Comparison of ENCODE assay signal across 10 cellular contexts in the genomic region with DNA sequence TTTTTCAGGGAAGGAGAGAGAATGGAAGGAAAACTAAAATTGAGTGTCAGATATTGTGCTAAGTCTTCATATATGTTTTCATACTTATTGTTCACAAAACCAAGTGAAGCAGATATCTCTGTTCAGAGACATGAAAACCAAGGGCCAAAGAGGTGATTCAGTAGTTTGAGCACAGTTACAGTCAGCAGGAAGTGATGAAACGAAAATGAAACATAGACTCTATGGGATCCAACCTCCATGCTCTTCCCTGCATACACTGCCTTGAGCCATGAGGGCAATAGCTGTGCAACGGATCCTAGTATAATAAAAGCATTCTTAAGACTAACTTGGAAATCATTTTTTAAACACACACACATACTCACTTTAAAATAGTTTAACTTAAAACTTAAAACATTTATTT. TPM values are rescaled to one million over a fixed set of nuclear protein-coding genes. Genes with fewer than 3 reads are reported as not detected.
DNase-seq lines count a peak whose midpoint lies in the region; ATAC-seq and TF ChIP-seq lines count a peak whose summit lies in the region.
"Had no signal": no experiment of that assay in that cellular context is flagged by ENCODE, and none has a peak within 500 bp of the region (broad histone marks: within the 10 kb centered on the region; RNA-seq: fewer than 3 reads in every experiment).

No MANE protein-coding gene starts in this region.

- POLR2A ChIA-PET in CD4-positive, alpha-beta T cell (lab: Charles Lee) = no interaction called here

- TF ChIP-seq CTCF in GM23338 (conservative IDR thresholded peaks at IDR 0.05; ENCODE audit: low read depth in 2 of 2) (no peak), fibroblast of villous mesenchyme (IDR thresholded peaks at IDR 0.05; ENCODE audit: insufficient read depth, low read depth, low read length) (no peak)
- no peak for TF ChIP-seq CTCF in CD4-positive, alpha-beta T cell (IDR thresholded peaks at IDR 0.05)

- ATAC-seq in GM23338 = no peak
- no peak for ATAC-seq in HG02938 (IDR thresholded peaks at IDR 0.05; ENCODE audit: unreplicated experiment)
- ATAC-seq in CD4-positive, alpha-beta T cell (ENCODE audit: poor library complexity) = no peak

- H3K27ac ChIP-seq in GM23338 (ENCODE audit: low read depth) = no peak overlapping the region
- no peak overlapping the region for H3K27ac ChIP-seq in CD4-positive, alpha-beta T cell (ENCODE audit: low read depth, low read length)

- CTCF ChIA-PET in CD4-positive, alpha-beta T cell (lab: Charles Lee) = no interaction called here

- H3K27ac Mint-ChIP-seq in GM23338 = no peak overlapping the region
- H3K27ac Mint-ChIP-seq in CD4-positive, alpha-beta T cell = no peak overlapping the region

- H3K4me1 ChIP-seq in GM23338 (ENCODE audit: insufficient read depth) = no peaks in the 10 kb centered on the region

- no peaks in the 10 kb centered on the region for H3K9me3 Mint-ChIP-seq in GM23338
- H3K9me3 Mint-ChIP-seq in CD4-positive, alpha-beta T cell = no peaks in the 10 kb centered on the region

- intact Hi-C loops in CD4-positive, alpha-beta T cell (cut with DNase I, micrococcal nuclease) = no loop called here

- H3K4me3 ChIP-seq in GM23338 = no peak overlapping the region
- no peak overlapping the region for H3K4me3 ChIP-seq in fibroblast of villous mesenchyme (ENCODE audit: low read depth, low read length)

- H3K9me2 ChIP-seq in GM23338 (ENCODE audit: insufficient read depth) = no peaks in the 10 kb centered on the region; the same call in 1 of the 2 replicates

- H3K9me3 ChIP-seq in CD4-positive, alpha-beta T cell (ENCODE audit: control insufficient read depth, low read length) = no peaks in the 10 kb centered on the region

- peaks cover 7% of the 10 kb centered on the region for H3K27me3 Mint-ChIP-seq in GM23338 (ENCODE audit: insufficient read depth, low read depth, poor library complexity)
- H3K27me3 Mint-ChIP-seq in CD4-positive, alpha-beta T cell = no peaks in the 10 kb centered on the region

- no peak overlapping the region for H3K4me3 Mint-ChIP-seq in GM23338
- no peak overlapping the region for H3K4me3 Mint-ChIP-seq in CD4-positive, alpha-beta T cell

- no peaks in the 10 kb centered on the region for H3K79me2 ChIP-seq in GM23338 (replicated peaks; ENCODE audit: insufficient read depth)

- H3K27me3 ChIP-seq in GM23338 (ENCODE audit: insufficient read depth) = no peaks in the 10 kb centered on the region
- H3K27me3 ChIP-seq in CD4-positive, alpha-beta T cell (ENCODE audit: control insufficient read depth, insufficient read depth, low read length) = no peaks in the 10 kb centered on the region

- DNase-seq in AG08396 (ENCODE audit: low spot score) (peak; percentile 62), GM23338 (ENCODE audit: low spot score) (no peak), SW480 (ENCODE audit: low spot score) (peak; percentile 52), fibroblast of villous mesenchyme (ENCODE audit: low read depth) (peak; percentile 40), germinal center (ENCODE audit: low spot score) (no peak)
- no peak for DNase-seq in activated CD8-positive, alpha-beta memory T cell treated with anti-CD3 and anti-CD28 coated beads, Interleukin-2, amount 50 U/mL, for 48 hours
- DNase-seq in CD4-positive, alpha-beta T cell = no peak
- DNase-seq: DMS79, NCI-H748 treated with DMSO at 0.1 percent for 48 hours had no signal

- H3K36me3 ChIP-seq in GM23338 (ENCODE audit: insufficient read depth) = no peaks in the 10 kb centered on the region

- 0 out of 2 replicates have a peak overlapping the region, but pooled peaks have one; percentile 1 for H2AFZ ChIP-seq in GM23338

- no peaks in the 10 kb centered on the region for H4K20me1 ChIP-seq in GM23338 (replicated peaks; ENCODE audit: insufficient read depth)

- H3K36me3 Mint-ChIP-seq in GM23338 (ENCODE audit: low read depth) = no peaks in the 10 kb centered on the region
- H3K36me3 Mint-ChIP-seq in CD4-positive, alpha-beta T cell (ENCODE audit: low read depth) = no peaks in the 10 kb centered on the region

- H3K4me1 Mint-ChIP-seq in GM23338 = no peaks in the 10 kb centered on the region
- H3K4me1 Mint-ChIP-seq in CD4-positive, alpha-beta T cell (ENCODE audit: low read depth) = peaks cover 13% of the 10 kb centered on the region

- no peaks in the 10 kb centered on the region for H3F3A ChIP-seq in GM23338 (replicated peaks; ENCODE audit: low read depth)

- no peak overlapping the region for H3K4me2 ChIP-seq in GM23338

TF ChIP-seq in GM23338, 12 proteins besides CTCF, POLR2A, EP300 and RAD21 (continues in another document):
- TF ChIP-seq, protein P1, sequence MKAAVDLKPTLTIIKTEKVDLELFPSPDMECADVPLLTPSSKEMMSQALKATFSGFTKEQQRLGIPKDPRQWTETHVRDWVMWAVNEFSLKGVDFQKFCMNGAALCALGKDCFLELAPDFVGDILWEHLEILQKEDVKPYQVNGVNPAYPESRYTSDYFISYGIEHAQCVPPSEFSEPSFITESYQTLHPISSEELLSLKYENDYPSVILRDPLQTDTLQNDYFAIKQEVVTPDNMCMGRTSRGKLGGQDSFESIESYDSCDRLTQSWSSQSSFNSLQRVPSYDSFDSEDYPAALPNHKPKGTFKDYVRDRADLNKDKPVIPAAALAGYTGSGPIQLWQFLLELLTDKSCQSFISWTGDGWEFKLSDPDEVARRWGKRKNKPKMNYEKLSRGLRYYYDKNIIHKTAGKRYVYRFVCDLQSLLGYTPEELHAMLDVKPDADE (IDR thresholded peaks at IDR 0.05) = no peak
- no peak for TF ChIP-seq ZNF462 (CRISPR knock-in tag; IDR thresholded peaks at IDR 0.05)

RNA-seq across cellular contexts. Expression of gene ESR2, which starts 28.0 kb away (rescaled TPM):
- total RNA-seq in GM23338 (2014; rRNA removed; shearing (Covaris generic)) = 0.08 and 0.59 TPM in 2 replicates
- 0.35 and 0.58 TPM in 2 replicates for polyA plus RNA-seq in GM23338 (2016; fragmentation: Nextera tagmentation; extraction: Ambion mirVana)
- under 0.01 TPM in 1 of 2 replicates, not detected in the other for total RNA-seq in fibroblast of villous mesenchyme
- under 1 TPM in 1 of 2 experiments, not detected in 1; 0.08 TPM for total RNA-seq in CD4-positive, alpha-beta T cell

Comparison
In these comparisons a context has a peak if more than half of its experiments do, and no peak if none do; other contexts are left out.
1. DNase-seq: peak in AG08396 (single experiment), SW480 (single experiment) and fibroblast of villous mesenchyme (single experiment); none in GM23338 (single experiment), activated CD8-positive, alpha-beta memory T cell treated with anti-CD3 and anti-CD28 coated beads, Interleukin-2, amount 50 U/mL, for 48 hours (single experiment), germinal center (single experiment) and CD4-positive, alpha-beta T cell (0 of 10).